Comparison of ENCODE assay signal across 8 cellular contexts in the genomic region with DNA sequence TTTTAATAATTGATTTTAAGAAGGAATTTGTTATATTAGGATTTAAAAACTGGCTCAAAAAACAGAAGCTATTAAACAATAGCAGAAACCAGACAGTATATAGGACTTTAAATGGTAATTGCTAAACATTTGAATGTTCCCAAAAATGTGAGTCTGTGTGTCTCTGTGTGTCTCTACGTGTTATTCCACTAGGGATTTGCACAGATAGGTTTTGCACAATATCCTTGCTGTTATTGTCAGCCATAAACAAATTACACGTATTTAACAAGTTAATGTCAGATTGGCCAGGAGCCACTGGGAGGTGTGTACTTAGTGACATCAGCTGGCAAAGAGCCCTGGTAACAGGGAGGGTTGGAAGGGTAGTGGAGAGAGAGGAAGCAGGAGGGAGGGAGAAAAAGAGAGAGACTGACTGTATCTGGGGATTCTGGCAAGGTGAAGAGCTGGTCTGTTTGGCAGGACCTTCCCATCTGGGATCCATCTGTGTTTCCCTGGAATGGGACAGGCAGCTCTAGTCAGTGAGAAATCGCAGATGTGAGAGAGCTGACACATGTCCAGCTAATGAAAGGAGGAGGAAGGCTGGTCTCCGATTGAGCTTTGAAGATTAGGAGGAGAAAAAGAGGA.
DNase-seq lines count a peak whose midpoint lies in the region; ATAC-seq and TF ChIP-seq lines count a peak whose summit lies in the region.

No MANE protein-coding gene starts in this region.

- ATAC-seq in right lobe of liver (peak; percentile 97 to 99 (median 98)), HG03135 (IDR thresholded peaks at IDR 0.05; ENCODE audit: unreplicated experiment) (no peak), HG03521 (IDR thresholded peaks at IDR 0.05; ENCODE audit: unreplicated experiment) (no peak)

- TF ChIP-seq CTCF in HEK293 (tag by site-specific recombination; IDR thresholded peaks at IDR 0.05) (no peak), colonic mucosa (IDR thresholded peaks at IDR 0.05) (no peak), right lobe of liver (IDR thresholded peaks at IDR 0.05) (no peak), type B pancreatic cell (conservative IDR thresholded peaks at IDR 0.05) (peak; percentile 15)

- peaks cover 45% of the 10 kb centered on the region for H3K4me1 Mint-ChIP-seq in type B pancreatic cell (ENCODE audit: unreplicated experiment)

- peak overlapping the region; percentile 73 for H3K27ac Mint-ChIP-seq in type B pancreatic cell

- no peaks in the 10 kb centered on the region for H3K36me3 ChIP-seq in HEK293 (ENCODE audit: control insufficient read depth in 2 of 2, insufficient read depth in 1 of 2, low read length in 2 of 2)
- H3K36me3 ChIP-seq in colonic mucosa = no peaks in the 10 kb centered on the region
- no peaks in the 10 kb centered on the region for H3K36me3 ChIP-seq in right lobe of liver

- no peaks in the 10 kb centered on the region for H3K27me3 Mint-ChIP-seq in type B pancreatic cell

- H3K36me3 Mint-ChIP-seq in type B pancreatic cell = peaks cover 17% of the 10 kb centered on the region

- H3K9me3 Mint-ChIP-seq in type B pancreatic cell = no peaks in the 10 kb centered on the region

- TF ChIP-seq POLR2A in right lobe of liver (IDR thresholded peaks at IDR 0.05) = peak; percentile 13

- intact Hi-C loops in colonic mucosa (cut with DNase I) = no loop called here
- intact Hi-C loops in right lobe of liver (cut with DNase I) = no loop called here

- H3K9me3 ChIP-seq in HEK293 (ENCODE audit: control insufficient read depth, insufficient read depth, low read depth, low read length) (no peaks in the 10 kb centered on the region), colonic mucosa (no peaks in the 10 kb centered on the region), right lobe of liver (no peaks in the 10 kb centered on the region)

- peak overlapping the region; percentile 85 for H3K4me3 Mint-ChIP-seq in type B pancreatic cell

- H3K27me3 ChIP-seq in colonic mucosa (no peaks in the 10 kb centered on the region), right lobe of liver (no peaks in the 10 kb centered on the region)

- POLR2A ChIA-PET in HEK293 (lab: Yijun Ruan, JAX) = interaction anchor here (1.0 kb wide), 1 partner anchor 72 kb away, joined by 3 read pairs; a partner anchor contains a TSS

- WGBS in right lobe of liver (ENCODE audit: insufficient coverage, low coverage, low lambda C conversion rate, missing lambda C conversion rate) = 10% methylated on average over 4 of the region's 4 CpGs

- H3K4me1 ChIP-seq in HEK293 (ENCODE audit: control insufficient read depth, insufficient read depth, low read length) = no peaks in the 10 kb centered on the region; the same call in 1 of the 2 replicates
- H3K4me1 ChIP-seq in colonic mucosa = no peaks in the 10 kb centered on the region
- peaks cover 0 to 14% (median 4%) of the 10 kb centered on the region in 4 donors for H3K4me1 ChIP-seq in right lobe of liver

- CTCF ChIA-PET in HEK293 (lab: Yijun Ruan, JAX) = interaction anchor here (0.7 to 1.2 kb wide), 3 partner anchors 46 to 301 kb away, joined by 3 to 7 read pairs (median 3); no protein-coding TSS in a partner anchor

- H3K27ac ChIP-seq in HEK293 (ENCODE audit: extremely low read depth, low read depth, low read length) (no peak overlapping the region), colonic mucosa (peak overlapping the region; percentile 54), right lobe of liver (peak overlapping the region; percentile 3 to 77 (median 43))

- DNase-seq in NCI-H748 (lab: John Stamatoyannopoulos, UW; ENCODE audit: unreplicated experiment) = peak; percentile 99
- peak; percentile 92 for DNase-seq in colonic mucosa
- peak; percentile 69 to 91 (median 76) for DNase-seq in right lobe of liver
- DNase-seq in type B pancreatic cell (ENCODE audit: extremely low spot score, unreplicated experiment) = no peak
- DNase-seq in activated T-cell treated with anti-CD3 and anti-CD28 coated beads for 4 hours = no peak

- H3K9ac ChIP-seq in colonic mucosa (ENCODE audit: low read depth in 2 of 2, low read length in 2 of 2) = peak overlapping the region in 1 of 2 donors; percentile 14

- peak overlapping the region; percentile 18 for H3K4me3 ChIP-seq in HEK293 (ENCODE audit: low read depth, low read length)
- H3K4me3 ChIP-seq in colonic mucosa = no peak overlapping the region
- peak overlapping the region in 1 of 3 donors; percentile 12 for H3K4me3 ChIP-seq in right lobe of liver

TF ChIP-seq in HEK293, 187 proteins besides CTCF, POLR2A, EP300 and RAD21 (continues in another document):
- TF ChIP-seq ZBTB1 (tag by site-specific recombination; IDR thresholded peaks at IDR 0.05) = no peak
- TF ChIP-seq, protein P1, sequence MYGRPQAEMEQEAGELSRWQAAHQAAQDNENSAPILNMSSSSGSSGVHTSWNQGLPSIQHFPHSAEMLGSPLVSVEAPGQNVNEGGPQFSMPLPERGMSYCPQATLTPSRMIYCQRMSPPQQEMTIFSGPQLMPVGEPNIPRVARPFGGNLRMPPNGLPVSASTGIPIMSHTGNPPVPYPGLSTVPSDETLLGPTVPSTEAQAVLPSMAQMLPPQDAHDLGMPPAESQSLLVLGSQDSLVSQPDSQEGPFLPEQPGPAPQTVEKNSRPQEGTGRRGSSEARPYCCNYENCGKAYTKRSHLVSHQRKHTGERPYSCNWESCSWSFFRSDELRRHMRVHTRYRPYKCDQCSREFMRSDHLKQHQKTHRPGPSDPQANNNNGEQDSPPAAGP (tag by site-specific recombination; IDR thresholded peaks at IDR 0.05) = peak; percentile 88
- no peak for TF ChIP-seq ZNF16 (tag by site-specific recombination; IDR thresholded peaks at IDR 0.05; ENCODE audit: low read depth)
- TF ChIP-seq ZFP3 (tag by site-specific recombination; IDR thresholded peaks at IDR 0.05; ENCODE audit: low read depth) = no peak
- no peak for TF ChIP-seq ZNF112 (tag by site-specific recombination; IDR thresholded peaks at IDR 0.05)
- TF ChIP-seq, protein P2, sequence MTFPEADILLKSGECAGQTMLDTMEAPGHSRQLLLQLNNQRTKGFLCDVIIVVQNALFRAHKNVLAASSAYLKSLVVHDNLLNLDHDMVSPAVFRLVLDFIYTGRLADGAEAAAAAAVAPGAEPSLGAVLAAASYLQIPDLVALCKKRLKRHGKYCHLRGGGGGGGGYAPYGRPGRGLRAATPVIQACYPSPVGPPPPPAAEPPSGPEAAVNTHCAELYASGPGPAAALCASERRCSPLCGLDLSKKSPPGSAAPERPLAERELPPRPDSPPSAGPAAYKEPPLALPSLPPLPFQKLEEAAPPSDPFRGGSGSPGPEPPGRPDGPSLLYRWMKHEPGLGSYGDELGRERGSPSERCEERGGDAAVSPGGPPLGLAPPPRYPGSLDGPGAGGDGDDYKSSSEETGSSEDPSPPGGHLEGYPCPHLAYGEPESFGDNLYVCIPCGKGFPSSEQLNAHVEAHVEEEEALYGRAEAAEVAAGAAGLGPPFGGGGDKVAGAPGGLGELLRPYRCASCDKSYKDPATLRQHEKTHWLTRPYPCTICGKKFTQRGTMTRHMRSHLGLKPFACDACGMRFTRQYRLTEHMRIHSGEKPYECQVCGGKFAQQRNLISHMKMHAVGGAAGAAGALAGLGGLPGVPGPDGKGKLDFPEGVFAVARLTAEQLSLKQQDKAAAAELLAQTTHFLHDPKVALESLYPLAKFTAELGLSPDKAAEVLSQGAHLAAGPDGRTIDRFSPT (tag by site-specific recombination; IDR thresholded peaks at IDR 0.05) = no peak
- peak; percentile 74 for TF ChIP-seq OSR2 (tag by site-specific recombination; IDR thresholded peaks at IDR 0.05)
- TF ChIP-seq, protein P3, sequence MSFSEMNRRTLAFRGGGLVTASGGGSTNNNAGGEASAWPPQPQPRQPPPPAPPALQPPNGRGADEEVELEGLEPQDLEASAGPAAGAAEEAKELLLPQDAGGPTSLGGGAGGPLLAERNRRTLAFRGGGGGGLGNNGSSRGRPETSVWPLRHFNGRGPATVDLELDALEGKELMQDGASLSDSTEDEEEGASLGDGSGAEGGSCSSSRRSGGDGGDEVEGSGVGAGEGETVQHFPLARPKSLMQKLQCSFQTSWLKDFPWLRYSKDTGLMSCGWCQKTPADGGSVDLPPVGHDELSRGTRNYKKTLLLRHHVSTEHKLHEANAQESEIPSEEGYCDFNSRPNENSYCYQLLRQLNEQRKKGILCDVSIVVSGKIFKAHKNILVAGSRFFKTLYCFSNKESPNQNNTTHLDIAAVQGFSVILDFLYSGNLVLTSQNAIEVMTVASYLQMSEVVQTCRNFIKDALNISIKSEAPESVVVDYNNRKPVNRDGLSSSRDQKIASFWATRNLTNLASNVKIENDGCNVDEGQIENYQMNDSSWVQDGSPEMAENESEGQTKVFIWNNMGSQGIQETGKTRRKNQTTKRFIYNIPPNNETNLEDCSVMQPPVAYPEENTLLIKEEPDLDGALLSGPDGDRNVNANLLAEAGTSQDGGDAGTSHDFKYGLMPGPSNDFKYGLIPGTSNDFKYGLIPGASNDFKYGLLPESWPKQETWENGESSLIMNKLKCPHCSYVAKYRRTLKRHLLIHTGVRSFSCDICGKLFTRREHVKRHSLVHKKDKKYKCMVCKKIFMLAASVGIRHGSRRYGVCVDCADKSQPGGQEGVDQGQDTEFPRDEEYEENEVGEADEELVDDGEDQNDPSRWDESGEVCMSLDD (tag by site-specific recombination; IDR thresholded peaks at IDR 0.05) = no peak
- TF ChIP-seq ZNF416 (tag by site-specific recombination; IDR thresholded peaks at IDR 0.05) = no peak
- no peak for TF ChIP-seq ZNF548 (tag by site-specific recombination; IDR thresholded peaks at IDR 0.05)
- TF ChIP-seq YY2 (tag by site-specific recombination; IDR thresholded peaks at IDR 0.05) = no peak
- TF ChIP-seq GLI2 (tag by site-specific recombination; IDR thresholded peaks at IDR 0.05; ENCODE audit: borderline replicate concordance, low read depth) = no peak
- TF ChIP-seq GLI4 (tag by site-specific recombination; IDR thresholded peaks at IDR 0.05) = no peak
- no peak for TF ChIP-seq ZNF610 (tag by site-specific recombination; IDR thresholded peaks at IDR 0.05; ENCODE audit: borderline replicate concordance)
- peak; percentile 85 for TF ChIP-seq ZEB2 (tag by site-specific recombination; IDR thresholded peaks at IDR 0.05)
- TF ChIP-seq ZNF2 (tag by site-specific recombination; IDR thresholded peaks at IDR 0.05) = 0 out of 2 replicates have a peak, but pooled peaks have one; percentile 35
- peak; percentile 88 for TF ChIP-seq IKZF3 (tag by site-specific recombination; IDR thresholded peaks at IDR 0.05)
- TF ChIP-seq ZNF629 (tag by site-specific recombination; IDR thresholded peaks at IDR 0.05) = peak; percentile 88
- TF ChIP-seq ZSCAN30 (tag by site-specific recombination; IDR thresholded peaks at IDR 0.05) = peak; percentile 71; the same call in 1 of the 2 replicates
- TF ChIP-seq HOXD13 (CRISPR knock-in tag; IDR thresholded peaks at IDR 0.05; ENCODE audit: borderline replicate concordance) = no peak

Comparison
In these comparisons a context has a peak if more than half of its experiments do, and no peak if none do; other contexts are left out.
1. DNase-seq: peak in NCI-H748 (single experiment), colonic mucosa (single experiment) and right lobe of liver (3 of 3); none in type B pancreatic cell (single experiment) and activated T-cell treated with anti-CD3 and anti-CD28 coated beads for 4 hours (single experiment).
2. ATAC-seq: peak in right lobe of liver (4 of 4); none in HG03135 (single experiment) and HG03521 (single experiment).